In the genomic region with DNA sequence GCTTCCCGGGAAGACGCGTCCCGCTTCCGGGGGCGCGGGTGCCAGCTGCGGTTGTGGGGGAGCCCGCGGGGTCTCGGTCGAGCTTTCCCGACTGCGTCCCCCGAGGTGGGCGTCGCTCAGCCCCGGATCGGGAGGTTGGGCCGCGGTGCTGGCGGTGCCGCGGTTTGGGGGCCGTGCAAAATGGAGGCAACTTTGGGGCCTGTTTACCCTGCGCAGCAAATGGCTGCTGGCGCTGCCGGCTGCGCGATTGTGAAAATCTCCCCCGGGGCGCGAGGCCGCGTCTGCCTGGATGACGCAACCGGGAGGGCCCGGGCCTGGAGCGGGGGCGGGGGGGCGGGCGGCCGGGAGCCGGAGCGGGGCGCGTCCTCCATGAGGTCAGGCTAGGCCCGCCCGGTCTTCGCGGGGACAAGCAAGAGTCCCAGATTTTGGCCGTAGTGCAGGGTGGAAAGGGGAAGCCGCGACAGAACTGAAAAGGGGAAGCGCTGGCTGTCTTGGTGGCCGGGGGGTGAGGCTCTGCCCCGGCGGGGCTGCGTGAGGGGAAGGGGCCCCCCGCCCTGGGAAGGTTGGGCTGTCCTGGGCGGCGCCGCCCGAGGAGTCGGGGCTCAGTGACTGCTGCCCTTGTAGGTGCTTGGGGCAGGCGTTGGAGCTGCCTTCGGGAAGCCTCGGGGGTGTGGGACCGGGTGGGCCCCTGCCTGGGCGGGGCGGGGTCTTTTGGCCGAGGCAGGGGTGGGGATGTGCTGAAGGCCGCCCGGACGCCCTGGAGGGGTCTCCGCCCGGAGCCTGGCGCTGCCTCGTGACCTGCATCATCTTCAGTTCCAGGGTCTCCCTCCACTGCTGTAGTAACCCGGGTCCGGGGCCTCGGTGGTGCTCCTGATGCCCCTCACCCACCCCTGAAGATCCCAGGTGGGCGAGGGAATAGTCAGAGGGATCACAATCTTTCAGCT, we compare ENCODE assay signal across 1 cellular context.
A peak's percentile ranks its signal among the peaks of the same experiment; 100 is the strongest.
TF ChIP-seq lines count a peak whose summit lies in the region.

No MANE protein-coding gene starts in this region.

TF ChIP-seq in GM12878, 131 proteins besides CTCF, POLR2A, EP300 and RAD21 (continues in another document):
- TF ChIP-seq ZNF207 (IDR thresholded peaks at IDR 0.05; ENCODE audit: borderline replicate concordance) = peak; percentile 76; the same call in 1 of the 2 replicates
- no peak for TF ChIP-seq TBL1XR1 (IDR thresholded peaks at IDR 0.05; ENCODE audit: low read depth, low read length)
- no peak for TF ChIP-seq MEF2A (IDR thresholded peaks at IDR 0.05; ENCODE audit: insufficient read depth, low read depth, low read length)
- no peak for TF ChIP-seq JUND (IDR thresholded peaks at IDR 0.05; ENCODE audit: low read depth, low read length)
- peak; percentile 68 for TF ChIP-seq TAF1 (IDR thresholded peaks at IDR 0.05; ENCODE audit: borderline replicate concordance, low read depth, low read length)
- TF ChIP-seq SUZ12 (IDR thresholded peaks at IDR 0.05; ENCODE audit: unreplicated experiment) = no peak
- no peak for TF ChIP-seq MEF2B (IDR thresholded peaks at IDR 0.05; ENCODE audit: partially characterized antibody, poor library complexity, severe bottlenecking)
- no peak for TF ChIP-seq MTA3 (IDR thresholded peaks at IDR 0.05; ENCODE audit: borderline replicate concordance, low read length)
- peak; percentile 70; the same call in 1 of the 2 replicates for TF ChIP-seq GATAD2B (conservative IDR thresholded peaks at IDR 0.05; ENCODE audit: low read depth)
- TF ChIP-seq, protein P1, sequence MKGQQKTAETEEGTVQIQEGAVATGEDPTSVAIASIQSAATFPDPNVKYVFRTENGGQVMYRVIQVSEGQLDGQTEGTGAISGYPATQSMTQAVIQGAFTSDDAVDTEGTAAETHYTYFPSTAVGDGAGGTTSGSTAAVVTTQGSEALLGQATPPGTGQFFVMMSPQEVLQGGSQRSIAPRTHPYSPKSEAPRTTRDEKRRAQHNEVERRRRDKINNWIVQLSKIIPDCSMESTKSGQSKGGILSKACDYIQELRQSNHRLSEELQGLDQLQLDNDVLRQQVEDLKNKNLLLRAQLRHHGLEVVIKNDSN (IDR thresholded peaks at IDR 0.05; ENCODE audit: borderline replicate concordance, extremely low read length, insufficient read depth, low read depth, low read length) = no peak
- no peak for TF ChIP-seq WRNIP1 (IDR thresholded peaks at IDR 0.05; ENCODE audit: borderline replicate concordance, low read depth, low read length)
- TF ChIP-seq CEBPB (IDR thresholded peaks at IDR 0.05; ENCODE audit: borderline replicate concordance in 1 of 2, low read depth in 2 of 2, low read length in 2 of 2) = peak in 1 of 2 experiments; percentile 12; a peak in 1 of 4 replicates
- no peak for TF ChIP-seq ASH2L (IDR thresholded peaks at IDR 0.05; ENCODE audit: borderline replicate concordance, low read depth)
- TF ChIP-seq, protein P2, sequence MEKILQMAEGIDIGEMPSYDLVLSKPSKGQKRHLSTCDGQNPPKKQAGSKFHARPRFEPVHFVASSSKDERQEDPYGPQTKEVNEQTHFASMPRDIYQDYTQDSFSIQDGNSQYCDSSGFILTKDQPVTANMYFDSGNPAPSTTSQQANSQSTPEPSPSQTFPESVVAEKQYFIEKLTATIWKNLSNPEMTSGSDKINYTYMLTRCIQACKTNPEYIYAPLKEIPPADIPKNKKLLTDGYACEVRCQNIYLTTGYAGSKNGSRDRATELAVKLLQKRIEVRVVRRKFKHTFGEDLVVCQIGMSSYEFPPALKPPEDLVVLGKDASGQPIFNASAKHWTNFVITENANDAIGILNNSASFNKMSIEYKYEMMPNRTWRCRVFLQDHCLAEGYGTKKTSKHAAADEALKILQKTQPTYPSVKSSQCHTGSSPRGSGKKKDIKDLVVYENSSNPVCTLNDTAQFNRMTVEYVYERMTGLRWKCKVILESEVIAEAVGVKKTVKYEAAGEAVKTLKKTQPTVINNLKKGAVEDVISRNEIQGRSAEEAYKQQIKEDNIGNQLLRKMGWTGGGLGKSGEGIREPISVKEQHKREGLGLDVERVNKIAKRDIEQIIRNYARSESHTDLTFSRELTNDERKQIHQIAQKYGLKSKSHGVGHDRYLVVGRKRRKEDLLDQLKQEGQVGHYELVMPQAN (conservative IDR thresholded peaks at IDR 0.05) = peak; percentile 28
- no peak for TF ChIP-seq EZH2 (IDR thresholded peaks at IDR 0.05; ENCODE audit: borderline replicate concordance, control insufficient read depth, low read depth, low read length)
- TF ChIP-seq CBFB (IDR thresholded peaks at IDR 0.05; ENCODE audit: low read depth) = no peak
- no peak for TF ChIP-seq BHLHE40 (IDR thresholded peaks at IDR 0.05; ENCODE audit: borderline replicate concordance in 1 of 2, low read depth in 2 of 2, low read length in 1 of 2)
- TF ChIP-seq FOS (IDR thresholded peaks at IDR 0.05; ENCODE audit: borderline replicate concordance, extremely low read depth, insufficient read length) = no peak
- TF ChIP-seq SREBF1 (IDR thresholded peaks at IDR 0.05; ENCODE audit: low read length) = no peak
- TF ChIP-seq ZSCAN29 (IDR thresholded peaks at IDR 0.05) = no peak
- no peak for TF ChIP-seq MTA2 (IDR thresholded peaks at IDR 0.05; ENCODE audit: low read depth)
- 0 out of 2 replicates have a peak, but pooled peaks have one; percentile 3 for TF ChIP-seq TCF3 (IDR thresholded peaks at IDR 0.05; ENCODE audit: borderline replicate concordance, insufficient read depth, low read depth, low read length)
- TF ChIP-seq RBBP5 (conservative IDR thresholded peaks at IDR 0.05) = no peak
- no peak for TF ChIP-seq ZZZ3 (IDR thresholded peaks at IDR 0.05; ENCODE audit: control insufficient read depth, insufficient read length, low read depth)
- TF ChIP-seq MYC (IDR thresholded peaks at IDR 0.05; ENCODE audit: insufficient read depth, insufficient read length, insufficient replicate concordance, low read length, severe bottlenecking) = no peak
- TF ChIP-seq TCF12 (IDR thresholded peaks at IDR 0.05; ENCODE audit: low read depth, low read length) = 0 out of 2 replicates have a peak, but pooled peaks have one; percentile 4
- TF ChIP-seq ZNF384 (IDR thresholded peaks at IDR 0.05; ENCODE audit: borderline replicate concordance, low read depth, low read length) = no peak
- TF ChIP-seq CHD1 (IDR thresholded peaks at IDR 0.05; ENCODE audit: low read depth, low read length) = peak; percentile 69; the same call in 1 of the 2 replicates
- TF ChIP-seq, protein P3, sequence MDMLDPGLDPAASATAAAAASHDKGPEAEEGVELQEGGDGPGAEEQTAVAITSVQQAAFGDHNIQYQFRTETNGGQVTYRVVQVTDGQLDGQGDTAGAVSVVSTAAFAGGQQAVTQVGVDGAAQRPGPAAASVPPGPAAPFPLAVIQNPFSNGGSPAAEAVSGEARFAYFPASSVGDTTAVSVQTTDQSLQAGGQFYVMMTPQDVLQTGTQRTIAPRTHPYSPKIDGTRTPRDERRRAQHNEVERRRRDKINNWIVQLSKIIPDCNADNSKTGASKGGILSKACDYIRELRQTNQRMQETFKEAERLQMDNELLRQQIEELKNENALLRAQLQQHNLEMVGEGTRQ (IDR thresholded peaks at IDR 0.05; ENCODE audit: borderline replicate concordance, low read depth, low read length) = no peak
- peak; percentile 10; the same call in 1 of the 2 replicates for TF ChIP-seq BACH1 (IDR thresholded peaks at IDR 0.05; ENCODE audit: borderline replicate concordance)
- no peak; the same call in none of the 2 replicates for TF ChIP-seq POLR2AphosphoS5 (IDR thresholded peaks at IDR 0.05; ENCODE audit: low read length)
- TF ChIP-seq, protein P4, sequence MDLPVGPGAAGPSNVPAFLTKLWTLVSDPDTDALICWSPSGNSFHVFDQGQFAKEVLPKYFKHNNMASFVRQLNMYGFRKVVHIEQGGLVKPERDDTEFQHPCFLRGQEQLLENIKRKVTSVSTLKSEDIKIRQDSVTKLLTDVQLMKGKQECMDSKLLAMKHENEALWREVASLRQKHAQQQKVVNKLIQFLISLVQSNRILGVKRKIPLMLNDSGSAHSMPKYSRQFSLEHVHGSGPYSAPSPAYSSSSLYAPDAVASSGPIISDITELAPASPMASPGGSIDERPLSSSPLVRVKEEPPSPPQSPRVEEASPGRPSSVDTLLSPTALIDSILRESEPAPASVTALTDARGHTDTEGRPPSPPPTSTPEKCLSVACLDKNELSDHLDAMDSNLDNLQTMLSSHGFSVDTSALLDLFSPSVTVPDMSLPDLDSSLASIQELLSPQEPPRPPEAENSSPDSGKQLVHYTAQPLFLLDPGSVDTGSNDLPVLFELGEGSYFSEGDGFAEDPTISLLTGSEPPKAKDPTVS (IDR thresholded peaks at IDR 0.05; ENCODE audit: low read depth, low read length) = no peak
- TF ChIP-seq, protein P5, sequence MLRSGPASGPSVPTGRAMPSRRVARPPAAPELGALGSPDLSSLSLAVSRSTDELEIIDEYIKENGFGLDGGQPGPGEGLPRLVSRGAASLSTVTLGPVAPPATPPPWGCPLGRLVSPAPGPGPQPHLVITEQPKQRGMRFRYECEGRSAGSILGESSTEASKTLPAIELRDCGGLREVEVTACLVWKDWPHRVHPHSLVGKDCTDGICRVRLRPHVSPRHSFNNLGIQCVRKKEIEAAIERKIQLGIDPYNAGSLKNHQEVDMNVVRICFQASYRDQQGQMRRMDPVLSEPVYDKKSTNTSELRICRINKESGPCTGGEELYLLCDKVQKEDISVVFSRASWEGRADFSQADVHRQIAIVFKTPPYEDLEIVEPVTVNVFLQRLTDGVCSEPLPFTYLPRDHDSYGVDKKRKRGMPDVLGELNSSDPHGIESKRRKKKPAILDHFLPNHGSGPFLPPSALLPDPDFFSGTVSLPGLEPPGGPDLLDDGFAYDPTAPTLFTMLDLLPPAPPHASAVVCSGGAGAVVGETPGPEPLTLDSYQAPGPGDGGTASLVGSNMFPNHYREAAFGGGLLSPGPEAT (IDR thresholded peaks at IDR 0.05; ENCODE audit: low read depth) = no peak
- no peak for TF ChIP-seq NRF1 (conservative IDR thresholded peaks at IDR 0.05; ENCODE audit: low read depth, low read length)
- TF ChIP-seq SMAD1 (IDR thresholded peaks at IDR 0.05; ENCODE audit: low read depth, partially characterized antibody) = no peak
- 0 out of 4 replicates have a peak, but pooled peaks of 1 of the 2 experiments have one; percentile 16 for TF ChIP-seq IKZF2 (IDR thresholded peaks at IDR 0.05)
- TF ChIP-seq NFYA (IDR thresholded peaks at IDR 0.05; ENCODE audit: borderline replicate concordance, low read depth, low read length) = no peak
- TF ChIP-seq YY1 (IDR thresholded peaks at IDR 0.05; ENCODE audit: low read depth, low read length) = peak; percentile 97
- TF ChIP-seq CREB1 (IDR thresholded peaks at IDR 0.05; ENCODE audit: low read depth) = peak; percentile 31
- TF ChIP-seq HDGF (IDR thresholded peaks at IDR 0.05) = no peak
- TF ChIP-seq POU2F2 (IDR thresholded peaks at IDR 0.05; ENCODE audit: borderline replicate concordance, low read depth, low read length) = no peak
- TF ChIP-seq, protein P6, sequence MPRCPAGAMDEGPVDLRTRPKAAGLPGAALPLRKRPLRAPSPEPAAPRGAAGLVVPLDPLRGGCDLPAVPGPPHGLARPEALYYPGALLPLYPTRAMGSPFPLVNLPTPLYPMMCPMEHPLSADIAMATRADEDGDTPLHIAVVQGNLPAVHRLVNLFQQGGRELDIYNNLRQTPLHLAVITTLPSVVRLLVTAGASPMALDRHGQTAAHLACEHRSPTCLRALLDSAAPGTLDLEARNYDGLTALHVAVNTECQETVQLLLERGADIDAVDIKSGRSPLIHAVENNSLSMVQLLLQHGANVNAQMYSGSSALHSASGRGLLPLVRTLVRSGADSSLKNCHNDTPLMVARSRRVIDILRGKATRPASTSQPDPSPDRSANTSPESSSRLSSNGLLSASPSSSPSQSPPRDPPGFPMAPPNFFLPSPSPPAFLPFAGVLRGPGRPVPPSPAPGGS (IDR thresholded peaks at IDR 0.05; ENCODE audit: borderline replicate concordance, insufficient read depth, low read depth, low read length, poor library complexity, severe bottlenecking) = no peak
- TF ChIP-seq, protein P7, sequence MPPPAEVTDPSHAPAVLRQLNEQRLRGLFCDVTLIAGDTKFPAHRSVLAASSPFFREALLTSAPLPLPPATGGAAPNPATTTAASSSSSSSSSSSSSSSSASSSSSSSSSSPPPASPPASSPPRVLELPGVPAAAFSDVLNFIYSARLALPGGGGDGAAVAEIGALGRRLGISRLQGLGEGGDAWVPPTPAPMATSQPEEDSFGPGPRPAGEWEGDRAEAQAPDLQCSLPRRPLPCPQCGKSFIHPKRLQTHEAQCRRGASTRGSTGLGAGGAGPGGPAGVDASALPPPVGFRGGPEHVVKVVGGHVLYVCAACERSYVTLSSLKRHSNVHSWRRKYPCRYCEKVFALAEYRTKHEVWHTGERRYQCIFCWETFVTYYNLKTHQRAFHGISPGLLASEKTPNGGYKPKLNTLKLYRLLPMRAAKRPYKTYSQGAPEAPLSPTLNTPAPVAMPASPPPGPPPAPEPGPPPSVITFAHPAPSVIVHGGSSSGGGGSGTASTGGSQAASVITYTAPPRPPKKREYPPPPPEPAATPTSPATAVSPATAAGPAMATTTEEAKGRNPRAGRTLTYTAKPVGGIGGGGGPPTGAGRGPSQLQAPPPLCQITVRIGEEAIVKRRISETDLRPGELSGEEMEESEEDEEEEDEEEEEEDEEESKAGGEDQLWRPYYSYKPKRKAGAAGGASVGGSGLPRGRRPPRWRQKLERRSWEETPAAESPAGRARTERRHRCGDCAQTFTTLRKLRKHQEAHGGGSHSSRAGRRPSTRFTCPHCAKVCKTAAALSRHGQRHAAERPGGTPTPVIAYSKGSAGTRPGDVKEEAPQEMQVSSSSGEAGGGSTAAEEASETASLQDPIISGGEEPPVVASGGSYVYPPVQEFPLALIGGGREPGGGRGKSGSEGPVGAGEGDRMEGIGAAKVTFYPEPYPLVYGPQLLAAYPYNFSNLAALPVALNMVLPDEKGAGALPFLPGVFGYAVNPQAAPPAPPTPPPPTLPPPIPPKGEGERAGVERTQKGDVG (CRISPR knock-in tag; IDR thresholded peaks at IDR 0.05) = 0 out of 2 replicates have a peak, but pooled peaks have one; percentile 56
- no peak for TF ChIP-seq STAT3 (IDR thresholded peaks at IDR 0.05; ENCODE audit: low read depth, low read length)
- TF ChIP-seq, protein P8, sequence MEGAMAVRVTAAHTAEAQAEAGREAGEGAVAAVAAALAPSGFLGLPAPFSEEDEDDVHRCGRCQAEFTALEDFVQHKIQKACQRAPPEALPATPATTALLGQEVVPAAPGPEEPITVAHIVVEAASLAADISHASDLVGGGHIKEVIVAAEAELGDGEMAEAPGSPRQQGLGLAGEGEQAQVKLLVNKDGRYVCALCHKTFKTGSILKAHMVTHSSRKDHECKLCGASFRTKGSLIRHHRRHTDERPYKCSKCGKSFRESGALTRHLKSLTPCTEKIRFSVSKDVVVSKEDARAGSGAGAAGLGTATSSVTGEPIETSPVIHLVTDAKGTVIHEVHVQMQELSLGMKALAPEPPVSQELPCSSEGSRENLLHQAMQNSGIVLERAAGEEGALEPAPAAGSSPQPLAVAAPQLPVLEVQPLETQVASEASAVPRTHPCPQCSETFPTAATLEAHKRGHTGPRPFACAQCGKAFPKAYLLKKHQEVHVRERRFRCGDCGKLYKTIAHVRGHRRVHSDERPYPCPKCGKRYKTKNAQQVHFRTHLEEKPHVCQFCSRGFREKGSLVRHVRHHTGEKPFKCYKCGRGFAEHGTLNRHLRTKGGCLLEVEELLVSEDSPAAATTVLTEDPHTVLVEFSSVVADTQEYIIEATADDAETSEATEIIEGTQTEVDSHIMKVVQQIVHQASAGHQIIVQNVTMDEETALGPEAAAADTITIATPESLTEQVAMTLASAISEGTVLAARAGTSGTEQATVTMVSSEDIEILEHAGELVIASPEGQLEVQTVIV (IDR thresholded peaks at IDR 0.05; ENCODE audit: borderline replicate concordance, partially characterized antibody) = no peak
- TF ChIP-seq SMARCA5 (IDR thresholded peaks at IDR 0.05) = 0 out of 2 replicates have a peak, but pooled peaks have one; percentile 8
- 0 out of 2 replicates have a peak, but pooled peaks have one; percentile 18 for TF ChIP-seq RUNX3 (IDR thresholded peaks at IDR 0.05; ENCODE audit: low read length)
